ENCODE assay signal across 23 cellular contexts in genomic region chr14:31164115-31164514, GRCh38. TPM values are rescaled to one million over a fixed set of nuclear protein-coding genes. Genes with fewer than 3 reads are reported as not detected.
DNase-seq lines count a peak whose midpoint lies in the region; ATAC-seq and TF ChIP-seq lines count a peak whose summit lies in the region.
"Had no signal": no experiment of that assay in that cellular context is flagged by ENCODE, and none has a peak within 500 bp of the region (broad histone marks: within the 10 kb centered on the region; RNA-seq: fewer than 3 reads in every experiment).

No MANE protein-coding gene starts in this region.

- ATAC-seq in RWPE2 (ENCODE audit: low read depth) = peak; percentile 50; the same call in 1 of the 3 replicates
- ATAC-seq in left colon = peak; percentile 28
- no peak for ATAC-seq in stimulated activated effector memory CD8-positive, alpha-beta T cell treated with anti-CD3 and anti-CD28 coated beads, Interleukin-12 subunit alpha, Interleukin-12 subunit beta, amount 100 ng/mL, for 72 hours
- ATAC-seq in HG03378 (IDR thresholded peaks at IDR 0.05; ENCODE audit: unreplicated experiment) = no peak
- no peak for ATAC-seq in HG02840 (IDR thresholded peaks at IDR 0.05; ENCODE audit: low FRiP score, unreplicated experiment)
- ATAC-seq: mucosa of descending colon; stimulated activated naive CD8-positive, alpha-beta T cell treated with anti-CD3 and anti-CD28 coated beads, Interleukin-15, amount 100 ng/mL, for 72 hours had no signal

- peak; percentile 61 for DNase-seq in DMS53 (lab: John Stamatoyannopoulos, UW)
- no peak for DNase-seq in RWPE2 (ENCODE audit: low spot score)
- no peak for DNase-seq in left colon
- DNase-seq in stimulated activated effector memory CD8-positive, alpha-beta T cell treated with anti-CD3 and anti-CD28 coated beads, Interleukin-12 subunit alpha, Interleukin-12 subunit beta, amount 100 ng/mL, for 72 hours (ENCODE audit: low spot score in 2 of 2) = no peak
- DNase-seq in lower leg skin (ENCODE audit: low spot score in 2 of 2) = no peak
- DNase-seq in AG20443 (ENCODE audit: low spot score) = no peak
- DNase-seq: activated CD4-positive, alpha-beta memory T cell treated with anti-CD3 and anti-CD28 coated beads for 36 hours; activated CD4-positive, CD25-positive, alpha-beta regulatory T cell; activated gamma-delta T cell; amygdala; central memory CD4-positive, alpha-beta T cell; erythroblast; mucosa of descending colon; NCI-H1048; NCI-H2107; SK-N-SH; small intestine; stimulated activated CD4-positive, alpha-beta T cell treated with anti-CD3 and anti-CD28 coated beads, Interleukin-4, amount 100 ng/mL, for 1 hour; stimulated activated naive CD8-positive, alpha-beta T cell treated with anti-CD3 and anti-CD28 coated beads, Interleukin-15, amount 100 ng/mL, for 72 hours; T-helper 9 cell had no signal

- peaks cover 31% of the 10 kb centered on the region for H3K4me1 ChIP-seq in RWPE2 (ENCODE audit: insufficient read depth, poor library complexity, severe bottlenecking)

- H3K9me3 Mint-ChIP-seq in stimulated activated effector memory CD8-positive, alpha-beta T cell treated with anti-CD3 and anti-CD28 coated beads, Interleukin-12 subunit alpha, Interleukin-12 subunit beta, amount 100 ng/mL, for 72 hours = no peaks in the 10 kb centered on the region
- H3K9me3 Mint-ChIP-seq: activated CD4-positive, alpha-beta memory T cell treated with anti-CD3 and anti-CD28 coated beads for 36 hours; stimulated activated naive CD8-positive, alpha-beta T cell treated with anti-CD3 and anti-CD28 coated beads, Interleukin-15, amount 100 ng/mL, for 72 hours had no signal

- H3K9me3 ChIP-seq in RWPE2 (ENCODE audit: severe bottlenecking) = no peaks in the 10 kb centered on the region
- H3K9me3 ChIP-seq: BLaER1 treated with 17β-estradiol and CSF1 and Interleukin-3, amounts not matched to agents 10 nM and 100 nM; mucosa of descending colon; SK-N-SH had no signal

- H3K27me3 ChIP-seq in RWPE2 (ENCODE audit: insufficient read depth, poor library complexity, severe bottlenecking) = no peaks in the 10 kb centered on the region
- H3K27me3 ChIP-seq: BLaER1 treated with 17β-estradiol and CSF1 and Interleukin-3, amounts not matched to agents 10 nM and 100 nM had no signal

- no peak for TF ChIP-seq POLR2A in lower leg skin (IDR thresholded peaks at IDR 0.05)

- 94 to 96% methylated on average over 4 of the region's 4 CpGs for WGBS in lower leg skin, 2 donors

- intact Hi-C loops in left colon (cut with DNase I, micrococcal nuclease) (no loop called here), lower leg skin (cut with DNase I; ENCODE audit: low total_unique reads) (no loop called here)

- TF ChIP-seq CTCF in RWPE2 (IDR thresholded peaks at IDR 0.05; ENCODE audit: poor library complexity, severe bottlenecking) (no peak), lower leg skin (IDR thresholded peaks at IDR 0.05) (no peak)

- no peak overlapping the region for H3K27ac ChIP-seq in RWPE2 (ENCODE audit: poor library complexity, severe bottlenecking)
- H3K27ac ChIP-seq: BLaER1 treated with 17β-estradiol and CSF1 and Interleukin-3, amounts not matched to agents 10 nM and 100 nM had no signal

- peaks cover 100% of the 10 kb centered on the region for H3K36me3 Mint-ChIP-seq in stimulated activated effector memory CD8-positive, alpha-beta T cell treated with anti-CD3 and anti-CD28 coated beads, Interleukin-12 subunit alpha, Interleukin-12 subunit beta, amount 100 ng/mL, for 72 hours

- peak overlapping the region; percentile 32 for H3K27ac Mint-ChIP-seq in stimulated activated effector memory CD8-positive, alpha-beta T cell treated with anti-CD3 and anti-CD28 coated beads, Interleukin-12 subunit alpha, Interleukin-12 subunit beta, amount 100 ng/mL, for 72 hours
- H3K27ac Mint-ChIP-seq: activated CD4-positive, alpha-beta memory T cell treated with anti-CD3 and anti-CD28 coated beads for 36 hours; stimulated activated naive CD8-positive, alpha-beta T cell treated with anti-CD3 and anti-CD28 coated beads, Interleukin-15, amount 100 ng/mL, for 72 hours had no signal

- H3K36me3 ChIP-seq in RWPE2 (ENCODE audit: low read depth) = peaks cover 90% of the 10 kb centered on the region

- no peaks in the 10 kb centered on the region for H3K4me1 Mint-ChIP-seq in stimulated activated effector memory CD8-positive, alpha-beta T cell treated with anti-CD3 and anti-CD28 coated beads, Interleukin-12 subunit alpha, Interleukin-12 subunit beta, amount 100 ng/mL, for 72 hours
- H3K4me1 Mint-ChIP-seq: stimulated activated naive CD8-positive, alpha-beta T cell treated with anti-CD3 and anti-CD28 coated beads, Interleukin-15, amount 100 ng/mL, for 72 hours had no signal

- H3K4me3 ChIP-seq in RWPE2 (ENCODE audit: severe bottlenecking) (no peak overlapping the region), lower leg skin (ENCODE audit: low read depth, poor library complexity, severe bottlenecking) (no peak overlapping the region)
- H3K4me3 ChIP-seq: BLaER1 treated with 17β-estradiol and CSF1 and Interleukin-3, amounts not matched to agents 10 nM and 100 nM; mucosa of descending colon had no signal

- H3K4me3 Mint-ChIP-seq in stimulated activated effector memory CD8-positive, alpha-beta T cell treated with anti-CD3 and anti-CD28 coated beads, Interleukin-12 subunit alpha, Interleukin-12 subunit beta, amount 100 ng/mL, for 72 hours = no peak overlapping the region
- H3K4me3 Mint-ChIP-seq: activated CD4-positive, alpha-beta memory T cell treated with anti-CD3 and anti-CD28 coated beads for 36 hours; stimulated activated naive CD8-positive, alpha-beta T cell treated with anti-CD3 and anti-CD28 coated beads, Interleukin-15, amount 100 ng/mL, for 72 hours had no signal

RNA-seq across cellular contexts. Expression of gene HECTD1, which starts 43.5 kb away (rescaled TPM):
- 100 to 1,000 TPM; 129 to 142 TPM for total RNA-seq in left colon
- total RNA-seq in lower leg skin = 100 to 1,000 TPM; 188 to 251 (median 201) TPM

Comparison
In these comparisons a context has a peak if more than half of its experiments do, and no peak if none do; other contexts are left out.
1. ATAC-seq: peak in RWPE2 (single experiment) and left colon (single experiment); none in stimulated activated effector memory CD8-positive, alpha-beta T cell treated with anti-CD3 and anti-CD28 coated beads, Interleukin-12 subunit alpha, Interleukin-12 subunit beta, amount 100 ng/mL, for 72 hours (single experiment), HG03378 (single experiment) and HG02840 (single experiment).